Comparison of ENCODE assay signal across 21 cellular contexts in the genomic region with DNA sequence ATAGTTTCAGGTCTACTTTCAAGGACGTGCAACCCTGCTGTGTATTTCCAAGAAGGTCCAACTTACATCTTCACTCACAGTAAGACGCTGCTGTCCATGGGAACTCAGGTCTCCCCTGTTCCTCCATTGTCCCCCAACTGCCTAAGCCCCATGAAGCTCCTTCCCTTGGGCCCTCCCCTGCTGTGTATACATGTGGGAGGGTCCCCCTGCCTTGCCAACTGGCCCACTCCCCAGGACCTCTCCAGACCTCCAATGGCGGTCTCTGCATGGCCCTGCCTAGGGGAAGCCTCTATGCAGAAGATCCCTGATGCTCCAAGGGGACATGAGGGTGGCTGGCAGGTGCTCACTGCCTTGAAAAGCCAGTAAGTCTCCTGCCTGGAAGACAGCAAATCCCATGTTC.
DNase-seq lines count a peak whose midpoint lies in the region; ATAC-seq lines count a peak whose summit lies in the region.
"Had no signal": no experiment of that assay in that cellular context is flagged by ENCODE, and none has a peak within 500 bp of the region (broad histone marks: within the 10 kb centered on the region; RNA-seq: fewer than 3 reads in every experiment).

No MANE protein-coding gene starts in this region.

- peak; percentile 21 to 28 for ATAC-seq in natural killer cell treated with Interleukin-12 subunit alpha and Interleukin-12 subunit beta and Interleukin-15 and Interleukin-18, amount 100 ng/mL, for 72 hours
- ATAC-seq in stimulated activated effector memory CD8-positive, alpha-beta T cell treated with anti-CD3 and anti-CD28 coated beads, Interleukin-12 subunit alpha, Interleukin-12 subunit beta, amount 100 ng/mL, for 72 hours = peak; percentile 27
- ATAC-seq in HG03159 (IDR thresholded peaks at IDR 0.05; ENCODE audit: unreplicated experiment) (no peak), HG03460 (IDR thresholded peaks at IDR 0.05; ENCODE audit: unreplicated experiment) (no peak)
- ATAC-seq: K562 had no signal

- no peaks in the 10 kb centered on the region for H3K36me3 Mint-ChIP-seq in natural killer cell treated with Interleukin-12 subunit alpha and Interleukin-12 subunit beta and Interleukin-15 and Interleukin-18, amount 100 ng/mL, for 72 hours
- no peaks in the 10 kb centered on the region for H3K36me3 Mint-ChIP-seq in stimulated activated effector memory CD8-positive, alpha-beta T cell treated with anti-CD3 and anti-CD28 coated beads, Interleukin-12 subunit alpha, Interleukin-12 subunit beta, amount 100 ng/mL, for 72 hours
- H3K36me3 Mint-ChIP-seq: CD4-positive, CD25-positive, alpha-beta regulatory T cell had no signal

- peaks cover 21 to 22% of the 10 kb centered on the region in 2 donors for H3K27me3 Mint-ChIP-seq in natural killer cell treated with Interleukin-12 subunit alpha and Interleukin-12 subunit beta and Interleukin-15 and Interleukin-18, amount 100 ng/mL, for 72 hours

- peak; percentile 21 for DNase-seq in activated CD8-positive, alpha-beta memory T cell treated with anti-CD3 and anti-CD28 coated beads for 24 hours
- DNase-seq in activated CD8-positive, alpha-beta memory T cell treated with anti-CD3 and anti-CD28 coated beads, Interleukin-2, amount 50 U/mL, for 4 hours = no peak
- DNase-seq in activated CD8-positive, alpha-beta memory T cell treated with anti-CD3 and anti-CD28 coated beads, Interleukin-2, amount 50 U/mL, for 48 hours = peak; percentile 36
- no peak for DNase-seq in natural killer cell treated with Interleukin-12 subunit alpha and Interleukin-12 subunit beta and Interleukin-15 and Interleukin-18, amount 100 ng/mL, for 72 hours (ENCODE audit: low spot score)
- DNase-seq in stimulated activated effector memory CD8-positive, alpha-beta T cell treated with anti-CD3 and anti-CD28 coated beads, Interleukin-12 subunit alpha, Interleukin-12 subunit beta, amount 100 ng/mL, for 72 hours (ENCODE audit: low spot score in 2 of 2) = no peak
- DNase-seq in ACHN = no peak
- DNase-seq: Caco-2; CD4-positive, CD25-positive, alpha-beta regulatory T cell; DMS153; GF-D8; GM23248; HCEC 1CT; NCI-H1105; NCI-H1694 treated with DMSO at 0.1 percent for 48 hours; NCI-H510A; NCI-H774; OCI-M1; SHP77 had no signal

- in situ Hi-C loops in ACHN (cut with HindIII; ENCODE audit: low pct_ligation_motif_present, low pct_unique_long_range_greater_than_20kb, low sequenced_read_pairs) = no loop called here

- H3K27ac Mint-ChIP-seq in natural killer cell treated with Interleukin-12 subunit alpha and Interleukin-12 subunit beta and Interleukin-15 and Interleukin-18, amount 100 ng/mL, for 72 hours = no peak overlapping the region
- no peak overlapping the region for H3K27ac Mint-ChIP-seq in stimulated activated effector memory CD8-positive, alpha-beta T cell treated with anti-CD3 and anti-CD28 coated beads, Interleukin-12 subunit alpha, Interleukin-12 subunit beta, amount 100 ng/mL, for 72 hours
- H3K27ac Mint-ChIP-seq: CD4-positive, CD25-positive, alpha-beta regulatory T cell had no signal

- no peak overlapping the region for H3K4me3 Mint-ChIP-seq in natural killer cell treated with Interleukin-12 subunit alpha and Interleukin-12 subunit beta and Interleukin-15 and Interleukin-18, amount 100 ng/mL, for 72 hours
- no peak overlapping the region for H3K4me3 Mint-ChIP-seq in stimulated activated effector memory CD8-positive, alpha-beta T cell treated with anti-CD3 and anti-CD28 coated beads, Interleukin-12 subunit alpha, Interleukin-12 subunit beta, amount 100 ng/mL, for 72 hours
- H3K4me3 Mint-ChIP-seq: CD4-positive, CD25-positive, alpha-beta regulatory T cell had no signal

- no peaks in the 10 kb centered on the region for H3K9me3 Mint-ChIP-seq in natural killer cell treated with Interleukin-12 subunit alpha and Interleukin-12 subunit beta and Interleukin-15 and Interleukin-18, amount 100 ng/mL, for 72 hours
- H3K9me3 Mint-ChIP-seq in stimulated activated effector memory CD8-positive, alpha-beta T cell treated with anti-CD3 and anti-CD28 coated beads, Interleukin-12 subunit alpha, Interleukin-12 subunit beta, amount 100 ng/mL, for 72 hours = no peaks in the 10 kb centered on the region

- peaks cover 0 to 5% of the 10 kb centered on the region in 2 donors for H3K4me1 Mint-ChIP-seq in natural killer cell treated with Interleukin-12 subunit alpha and Interleukin-12 subunit beta and Interleukin-15 and Interleukin-18, amount 100 ng/mL, for 72 hours (ENCODE audit: low read depth in 2 of 2)
- peaks cover 4% of the 10 kb centered on the region for H3K4me1 Mint-ChIP-seq in stimulated activated effector memory CD8-positive, alpha-beta T cell treated with anti-CD3 and anti-CD28 coated beads, Interleukin-12 subunit alpha, Interleukin-12 subunit beta, amount 100 ng/mL, for 72 hours
- H3K4me1 Mint-ChIP-seq: CD4-positive, CD25-positive, alpha-beta regulatory T cell had no signal

Comparison
In these comparisons a context has a peak if more than half of its experiments do, and no peak if none do; other contexts are left out.
1. DNase-seq: peak in activated CD8-positive, alpha-beta memory T cell treated with anti-CD3 and anti-CD28 coated beads for 24 hours (single experiment) and activated CD8-positive, alpha-beta memory T cell treated with anti-CD3 and anti-CD28 coated beads, Interleukin-2, amount 50 U/mL, for 48 hours (single experiment); none in activated CD8-positive, alpha-beta memory T cell treated with anti-CD3 and anti-CD28 coated beads, Interleukin-2, amount 50 U/mL, for 4 hours (single experiment), natural killer cell treated with Interleukin-12 subunit alpha and Interleukin-12 subunit beta and Interleukin-15 and Interleukin-18, amount 100 ng/mL, for 72 hours (single experiment), stimulated activated effector memory CD8-positive, alpha-beta T cell treated with anti-CD3 and anti-CD28 coated beads, Interleukin-12 subunit alpha, Interleukin-12 subunit beta, amount 100 ng/mL, for 72 hours (0 of 2) and ACHN (single experiment).
2. ATAC-seq: peak in natural killer cell treated with Interleukin-12 subunit alpha and Interleukin-12 subunit beta and Interleukin-15 and Interleukin-18, amount 100 ng/mL, for 72 hours (2 of 2) and stimulated activated effector memory CD8-positive, alpha-beta T cell treated with anti-CD3 and anti-CD28 coated beads, Interleukin-12 subunit alpha, Interleukin-12 subunit beta, amount 100 ng/mL, for 72 hours (single experiment); none in HG03159 (single experiment) and HG03460 (single experiment).